In the genomic region with DNA sequence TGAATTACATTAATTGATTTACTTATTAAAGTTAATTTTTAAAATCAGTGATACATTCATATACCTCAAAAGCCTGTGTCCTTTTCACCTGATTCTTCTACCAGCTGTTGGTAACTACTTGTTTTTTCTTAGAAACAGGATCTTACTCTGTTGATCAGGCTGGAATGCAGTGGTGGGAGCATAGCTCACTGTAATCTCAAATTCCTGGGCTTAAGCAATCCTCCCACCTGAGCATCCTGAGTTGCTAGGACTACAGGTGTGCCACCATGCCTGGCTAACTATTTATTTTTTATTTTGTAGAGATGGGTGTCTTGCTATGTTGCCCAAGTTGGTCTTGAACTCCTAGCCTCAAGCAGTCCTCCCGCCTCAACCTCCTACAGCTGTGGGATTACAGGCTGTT, we compare ENCODE assay signal across 28 cellular contexts.
"Had no signal": no experiment of that assay in that cellular context is flagged by ENCODE, and none has a peak within 500 bp of the region (broad histone marks: within the 10 kb centered on the region; RNA-seq: fewer than 3 reads in every experiment).

No MANE protein-coding gene starts in this region.

- H3K27ac ChIP-seq: ascending aorta, cardiac muscle cell, VCaP had no signal

- DNase-seq: activated B cell treated with CpG ODN at 0.5 μM for 24 hours; activated CD4-positive, alpha-beta memory T cell treated with anti-CD3 and anti-CD28 coated beads, Interleukin-2, amount 10 ng/mL, durations not matched to agents 7 days and 5 days; activated CD4-positive, alpha-beta T cell treated with anti-CD3 and anti-CD28 coated beads for 48 hours; activated CD4-positive, alpha-beta T cell treated with anti-CD3 and anti-CD28 coated beads, Interleukin-2, amount 10 ng/mL, durations not matched to agents 7 days and 5 days; activated CD4-positive, alpha-beta T cell treated with anti-CD3 and anti-CD28 coated beads, Interleukin-2, amount 50 U/mL, for 48 hours; activated CD4-positive, CD25-positive, alpha-beta regulatory T cell treated with anti-CD3 and anti-CD28 coated beads, Interleukin-2, amount 50 U/mL, for 72 hours; activated CD8-positive, alpha-beta memory T cell treated with anti-CD3 and anti-CD28 coated beads for 24 hours; activated CD8-positive, alpha-beta memory T cell treated with anti-CD3 and anti-CD28 coated beads, Interleukin-2, amount 10 ng/mL, durations not matched to agents 7 days and 5 days; activated CD8-positive, alpha-beta memory T cell treated with anti-CD3 and anti-CD28 coated beads, Interleukin-2, amount 50 U/mL, for 48 hours; activated CD8-positive, alpha-beta T cell treated with anti-CD3 and anti-CD28 coated beads, Interleukin-2, amount 10 ng/mL, durations not matched to agents 7 days and 5 days; activated effector memory CD4-positive, alpha-beta T cell treated with Interleukin-2 at 50 U/mL for 16 hours; activated gamma-delta T cell; activated naive CD4-positive, alpha-beta T cell treated with anti-CD3 and anti-CD28 coated beads, Interleukin-2, amount 10 ng/mL, durations not matched to agents 7 days and 5 days; activated naive CD4-positive, alpha-beta T cell treated with Interleukin-2 at 50 U/mL for 16 hours; activated naive CD8-positive, alpha-beta T cell treated with anti-CD3 and anti-CD28 coated beads, Interleukin-2, amount 10 ng/mL, durations not matched to agents 7 days and 5 days; activated naive CD8-positive, alpha-beta T cell treated with anti-CD3 and anti-CD28 coated beads, Interleukin-2, amount 50 U/mL, for 24 hours; activated T-cell treated with anti-CD3 and anti-CD28 coated beads, Interleukin-2, amount 50 U/mL, for 24 hours; activated T-cell treated with anti-CD3 and anti-CD28 coated beads, Interleukin-2, amount 50 U/mL, for 48 hours; amygdala; anterior cingulate cortex; caudate nucleus; cerebellar nuclear complex; T-helper 1 cell; T-helper 2 cell; T-helper 9 cell had no signal

- H3K4me3 ChIP-seq: ascending aorta, cardiac muscle cell had no signal

- H3K27me3 ChIP-seq: ascending aorta, cardiac muscle cell had no signal

- H3K36me3 ChIP-seq: ascending aorta, cardiac muscle cell had no signal
